Comparison of ENCODE assay signal across 10 cellular contexts in the genomic region with DNA sequence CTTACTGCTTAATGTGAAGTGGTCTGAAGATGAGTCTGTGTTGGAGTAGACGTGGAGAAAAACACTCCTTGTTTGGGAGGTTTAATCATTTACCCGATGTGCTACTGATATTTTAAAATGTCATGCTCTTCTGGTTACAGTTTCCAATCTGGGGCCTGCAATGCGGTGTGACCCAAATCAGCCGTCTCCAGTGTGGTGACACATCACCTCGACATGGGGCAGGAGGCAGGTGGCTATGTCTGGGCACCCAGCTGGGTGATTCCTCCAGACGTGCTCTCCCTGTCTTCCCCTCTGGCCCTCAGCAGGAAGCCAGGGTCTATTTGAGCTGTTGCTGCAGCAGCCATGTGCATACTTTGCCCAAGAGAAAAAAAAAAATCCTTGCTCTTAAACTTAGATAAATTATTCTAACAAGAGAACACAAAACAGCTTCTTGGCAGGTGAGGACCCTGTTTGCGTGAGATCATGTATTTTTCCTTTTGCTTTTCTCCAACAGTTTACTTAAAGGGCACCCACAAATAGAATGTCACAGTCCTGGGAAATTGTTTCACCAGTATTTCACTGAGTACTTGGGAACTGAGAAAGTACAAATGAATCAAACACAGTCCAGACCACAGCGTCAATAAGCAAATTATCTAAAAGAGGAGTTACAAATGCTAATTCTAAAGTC.
DNase-seq lines count a peak whose midpoint lies in the region; ATAC-seq and TF ChIP-seq lines count a peak whose summit lies in the region.
"Had no signal": no experiment of that assay in that cellular context is flagged by ENCODE, and none has a peak within 500 bp of the region (broad histone marks: within the 10 kb centered on the region; RNA-seq: fewer than 3 reads in every experiment).

No MANE protein-coding gene starts in this region.

- TF ChIP-seq POLR2A in GM18505 (IDR thresholded peaks at IDR 0.05; ENCODE audit: borderline replicate concordance, extremely low read depth, insufficient read depth, insufficient read length): no peak

- ATAC-seq in GM18498 (IDR thresholded peaks at IDR 0.05; ENCODE audit: unreplicated experiment): peak; percentile 80
- peak; percentile 52 for ATAC-seq in HG03159 (IDR thresholded peaks at IDR 0.05; ENCODE audit: unreplicated experiment)
- no peak for ATAC-seq in GM19328 (IDR thresholded peaks at IDR 0.05; ENCODE audit: unreplicated experiment)
- ATAC-seq in GM18505 (IDR thresholded peaks at IDR 0.05; ENCODE audit: unreplicated experiment): no peak

- H3K4me1 ChIP-seq in rectal smooth muscle tissue (ENCODE audit: control insufficient read depth, insufficient read depth, low read length): peaks cover 25% of the 10 kb centered on the region
- H3K4me1 ChIP-seq: parathyroid adenoma had no signal

- H3K36me3 ChIP-seq in rectal smooth muscle tissue (ENCODE audit: control insufficient read depth, insufficient read depth, low read length): no peaks in the 10 kb centered on the region

- H3K4me3 ChIP-seq in choroid plexus epithelial cell (ENCODE audit: low read depth, low read length) (no peak overlapping the region), rectal smooth muscle tissue (ENCODE audit: low read length) (no peak overlapping the region)

- H3K9ac ChIP-seq in rectal smooth muscle tissue (ENCODE audit: low read length): no peak overlapping the region
- H3K9ac ChIP-seq: parathyroid adenoma had no signal

- H3K27ac ChIP-seq in rectal smooth muscle tissue (ENCODE audit: low read depth, low read length): peak overlapping the region; percentile 83
- H3K27ac ChIP-seq: parathyroid adenoma had no signal

- DNase-seq in choroid plexus epithelial cell (ENCODE audit: low read depth) (peak; percentile 40), activated T-cell treated with anti-CD3 and anti-CD28 coated beads for 4 hours (no peak), nucleus accumbens (lab: John Stamatoyannopoulos, UW) (no peak)
- DNase-seq: NCI-H774 had no signal

- no peak for TF ChIP-seq CTCF in choroid plexus epithelial cell (conservative IDR thresholded peaks at IDR 0.05; ENCODE audit: low read depth, low read length)

- no peaks in the 10 kb centered on the region for H3K27me3 ChIP-seq in rectal smooth muscle tissue (ENCODE audit: control insufficient read depth, insufficient read depth, low read length)

Comparison
In these comparisons a context has a peak if more than half of its experiments do, and no peak if none do; other contexts are left out.
1. ATAC-seq: peak in GM18498 (single experiment) and HG03159 (single experiment); none in GM19328 (single experiment) and GM18505 (single experiment).